19 cellular contexts compared by ENCODE assay signal in the genomic region with DNA sequence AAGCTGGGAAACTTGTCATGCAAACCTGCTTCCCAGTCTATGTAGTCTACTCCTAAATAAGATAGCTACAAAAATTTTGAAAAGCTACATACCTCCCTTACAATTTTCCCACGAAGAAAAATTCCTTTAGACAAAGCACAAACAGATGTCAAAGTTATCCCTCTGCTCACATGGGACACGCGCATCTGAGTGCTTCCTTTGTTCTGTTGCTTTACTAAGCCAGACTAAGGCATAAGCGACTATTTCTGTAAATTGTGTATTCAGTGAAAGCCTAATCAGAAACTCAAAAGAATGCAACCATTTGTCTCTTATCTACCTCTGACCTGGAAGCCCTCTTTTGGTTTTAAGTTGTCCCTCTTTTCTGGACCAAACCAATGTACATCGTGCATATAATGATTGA.
A peak's percentile ranks its signal among the peaks of the same experiment; 100 is the strongest.
DNase-seq lines count a peak whose midpoint lies in the region; TF ChIP-seq lines count a peak whose summit lies in the region.
"Had no signal": no experiment of that assay in that cellular context is flagged by ENCODE, and none has a peak within 500 bp of the region (broad histone marks: within the 10 kb centered on the region; RNA-seq: fewer than 3 reads in every experiment).

No MANE protein-coding gene starts in this region.

- no peak overlapping the region for H3K4me3 ChIP-seq in HUES6 (ENCODE audit: low read depth, low read length)
- peak overlapping the region; percentile 53 for H3K4me3 ChIP-seq in endodermal cell (ENCODE audit: low read length)
- H3K4me3 ChIP-seq in MG63 = no peak overlapping the region
- H3K4me3 ChIP-seq in tibial artery = no peak overlapping the region

- H3K27me3 ChIP-seq in HUES6 (ENCODE audit: control insufficient read depth, insufficient read depth, low read length) (no peaks in the 10 kb centered on the region), endodermal cell (ENCODE audit: control insufficient read depth, insufficient read depth, low read length, poor library complexity, severe bottlenecking) (no peaks in the 10 kb centered on the region), MG63 (no peaks in the 10 kb centered on the region), tibial artery (peaks cover 0 to 4% of the 10 kb centered on the region in 2 donors)

- H3K4me1 ChIP-seq in HUES6 (ENCODE audit: control insufficient read depth, insufficient read depth, low read length) (peaks cover 65% of the 10 kb centered on the region), endodermal cell (ENCODE audit: control insufficient read depth, insufficient read depth, low read length) (peaks cover 11% of the 10 kb centered on the region), tibial artery (no peaks in the 10 kb centered on the region)

- DNase-seq in Ammon's horn (ENCODE audit: low spot score) (peak; percentile 33), endodermal cell (peak; percentile 38), GM19238 (ENCODE audit: insufficient read length, low spot score) (no peak), MG63 (no peak), tibial artery (no peak)
- DNase-seq in activated effector memory CD4-positive, alpha-beta T cell treated with anti-CD3 and anti-CD28 coated beads, Interleukin-2, amount 50 U/mL, for 16 hours = no peak
- DNase-seq: CD4-positive, alpha-beta memory T cell; DMS53; HFFc6; NCI-H1092 treated with DMSO at 0.1 percent for 48 hours; NCI-H146; NCI-H2081; NCI-H510A; NCI-H774; OCI-M1; SHP77 had no signal

- H3K27ac Mint-ChIP-seq in endodermal cell (peak overlapping the region; percentile 64), nephron (peak overlapping the region; percentile 61 to 77 (median 61))
- H3K27ac Mint-ChIP-seq: CD4-positive, alpha-beta memory T cell; HFFc6 had no signal

- 35 to 42% methylated on average over 4 to 5 of the region's 5 CpGs for WGBS in endodermal cell (ENCODE audit: insufficient coverage in 1 of 2, insufficient read length in 1 of 2), 2 experiments

- H3K27ac ChIP-seq in HUES6 (ENCODE audit: low read depth, low read length) (peak overlapping the region; percentile 91), endodermal cell (ENCODE audit: low read depth, low read length) (peak overlapping the region; percentile 25), tibial artery (no peak overlapping the region)
- H3K27ac ChIP-seq: HL-60 had no signal

- H3K36me3 Mint-ChIP-seq in endodermal cell (ENCODE audit: low read depth) (no peaks in the 10 kb centered on the region), nephron (ENCODE audit: low read depth) (no peaks in the 10 kb centered on the region)
- H3K36me3 Mint-ChIP-seq: CD4-positive, alpha-beta memory T cell had no signal

- intact Hi-C loops in tibial artery (cut with DNase I; ENCODE audit: low total_unique reads) = no loop called here

- H3K9ac ChIP-seq in HUES6 (ENCODE audit: low read length) = peak overlapping the region; percentile 54
- H3K9ac ChIP-seq in endodermal cell (ENCODE audit: extremely low read depth, low read length, poor library complexity, severe bottlenecking) = peak overlapping the region; percentile 78

- H3K9me3 Mint-ChIP-seq in endodermal cell (no peaks in the 10 kb centered on the region), nephron (peaks cover 2% of the 10 kb centered on the region)

- H3K4me3 Mint-ChIP-seq in endodermal cell (no peak overlapping the region), nephron (peak overlapping the region in 1 of 3 experiments; percentile 12)
- H3K4me3 Mint-ChIP-seq: CD4-positive, alpha-beta memory T cell; HFFc6 had no signal

- H3K4me1 Mint-ChIP-seq in endodermal cell (peaks cover 48% of the 10 kb centered on the region), nephron (peaks cover 67% of the 10 kb centered on the region)
- H3K4me1 Mint-ChIP-seq: CD4-positive, alpha-beta memory T cell had no signal

- H3K9me3 ChIP-seq in HUES6 (ENCODE audit: control insufficient read depth, insufficient read depth, low read depth, low read length) (no peaks in the 10 kb centered on the region), endodermal cell (ENCODE audit: control insufficient read depth, low read length) (peaks cover 3% of the 10 kb centered on the region), MG63 (no peaks in the 10 kb centered on the region), tibial artery (no peaks in the 10 kb centered on the region)

- TF ChIP-seq CTCF in endodermal cell (conservative IDR thresholded peaks at IDR 0.05) (no peak), nephron (IDR thresholded peaks at IDR 0.05; ENCODE audit: unreplicated experiment in 3 of 3) (no peak), tibial artery (IDR thresholded peaks at IDR 0.05) (no peak)

- H3K36me3 ChIP-seq in HUES6 (ENCODE audit: control insufficient read depth, insufficient read depth, low read length) = no peaks in the 10 kb centered on the region
- H3K36me3 ChIP-seq in endodermal cell (ENCODE audit: control insufficient read depth, insufficient read depth, low read length) = no peaks in the 10 kb centered on the region
- no peaks in the 10 kb centered on the region for H3K36me3 ChIP-seq in MG63
- H3K36me3 ChIP-seq in tibial artery = no peaks in the 10 kb centered on the region

- H3K27me3 Mint-ChIP-seq in endodermal cell (ENCODE audit: insufficient read depth) (no peaks in the 10 kb centered on the region), nephron (ENCODE audit: low read depth) (peaks cover 3% of the 10 kb centered on the region)

Comparison
In these comparisons a context has a peak if more than half of its experiments do, and no peak if none do; other contexts are left out.
1. DNase-seq: peak in Ammon's horn (single experiment) and endodermal cell (single experiment); none in GM19238 (single experiment), activated effector memory CD4-positive, alpha-beta T cell treated with anti-CD3 and anti-CD28 coated beads, Interleukin-2, amount 50 U/mL, for 16 hours (single experiment), MG63 (single experiment) and tibial artery (0 of 2).
2. H3K27ac ChIP-seq: peak in HUES6 (single experiment) and endodermal cell (single experiment); none in tibial artery (0 of 2).